Comparison of ENCODE assay signal across 31 cellular contexts in the genomic region with DNA sequence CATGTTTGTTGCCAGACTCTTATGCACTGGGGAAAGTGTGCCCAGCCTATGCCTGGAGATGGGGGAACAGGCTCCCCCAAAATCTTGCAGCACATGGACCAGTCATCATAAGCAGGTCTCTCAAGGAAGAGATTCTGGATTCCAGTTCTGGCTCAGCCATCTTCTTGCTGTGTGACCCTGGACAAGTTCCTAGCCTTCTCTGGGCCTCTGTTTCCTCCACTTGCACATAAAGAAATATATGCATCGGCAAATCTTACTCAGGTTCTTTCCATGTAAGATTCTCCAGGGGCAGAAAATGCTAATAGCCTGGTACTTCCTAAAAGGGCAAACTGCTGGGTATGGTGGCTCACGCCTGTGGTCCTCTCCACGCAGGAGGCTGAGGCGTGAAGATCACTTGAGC. TPM values are rescaled to one million over a fixed set of nuclear protein-coding genes. Genes with fewer than 3 reads are reported as not detected.
"Had no signal": no experiment of that assay in that cellular context is flagged by ENCODE, and none has a peak within 500 bp of the region (broad histone marks: within the 10 kb centered on the region; RNA-seq: fewer than 3 reads in every experiment).

No MANE protein-coding gene starts in this region.

- H2AFZ ChIP-seq: neural progenitor cell had no signal

- FAIRE-seq: islet of Langerhans, kidney, urothelium cell line had no signal

- H3K9me3 ChIP-seq: left lung, lower lobe of right lung, neutrophil, ovary, right atrium auricular region, suprapubic skin, thoracic aorta, tibial artery, upper lobe of right lung had no signal

- H3K9ac ChIP-seq: neural progenitor cell had no signal

- H3K27ac ChIP-seq: left lung, lower lobe of right lung, neural progenitor cell, neutrophil, ovary, right atrium auricular region, skin epidermis, suprapubic skin, thoracic aorta, tibial artery, upper lobe of right lung had no signal

- H3K27ac Mint-ChIP-seq: immature natural killer cell; nephron; neural progenitor cell; progenitor cell of endocrine pancreas; stimulated activated naive CD8-positive, alpha-beta T cell treated with anti-CD3 and anti-CD28 coated beads, Interleukin-15, Interleukin-2, amounts not matched to agents 100 ng/mL and 50 ng/mL, for 24 hours had no signal

- H3K4me3 Mint-ChIP-seq: immature natural killer cell; naive thymus-derived CD8-positive, alpha-beta T cell; nephron; neural progenitor cell; stimulated activated naive CD8-positive, alpha-beta T cell treated with anti-CD3 and anti-CD28 coated beads, Interleukin-15, Interleukin-2, amounts not matched to agents 100 ng/mL and 50 ng/mL, for 24 hours had no signal

- H3K9me3 Mint-ChIP-seq: immature natural killer cell; naive thymus-derived CD8-positive, alpha-beta T cell; nephron; neural progenitor cell; stimulated activated naive CD8-positive, alpha-beta T cell treated with anti-CD3 and anti-CD28 coated beads, Interleukin-15, Interleukin-2, amounts not matched to agents 100 ng/mL and 50 ng/mL, for 24 hours had no signal

- H3K4me2 ChIP-seq: neural progenitor cell had no signal

- H3K4me1 ChIP-seq: lower lobe of right lung, neural progenitor cell, suprapubic skin, tibial artery, upper lobe of right lung had no signal

- H3K36me3 Mint-ChIP-seq: neural progenitor cell had no signal

- H3K4me3 ChIP-seq: left lung, lower lobe of right lung, neural progenitor cell, ovary, right atrium auricular region, skin epidermis, suprapubic skin, thoracic aorta, tibial artery, upper lobe of right lung had no signal

- H3K36me3 ChIP-seq: neural progenitor cell, ovary had no signal

- ATAC-seq: left colon; left lung; lower lobe of right lung; naive thymus-derived CD8-positive, alpha-beta T cell; sciatic nerve; upper lobe of right lung had no signal

- DNase-seq: hypothalamus; immature natural killer cell; kidney; left colon; left lung; lower lobe of right lung; mammary epithelial cell; mesenchymal stem cell; naive thymus-derived CD8-positive, alpha-beta T cell; occipital lobe; ovary; stimulated activated CD4-positive, alpha-beta T cell treated with anti-CD3 and anti-CD28 coated beads, Interleukin-12 subunit alpha, Interleukin-12 subunit beta, amount 100 ng/mL, for 4 hours; stimulated activated CD4-positive, alpha-beta T cell treated with anti-CD3 and anti-CD28 coated beads, Interleukin-15, amount 100 ng/mL, for 24 hours; stimulated activated CD4-positive, alpha-beta T cell treated with anti-CD3 and anti-CD28 coated beads, Interleukin-2, amount 100 ng/mL, for 24 hours; stimulated activated CD4-positive, alpha-beta T cell treated with anti-CD3 and anti-CD28 coated beads, Interleukin-4, amount 100 ng/mL, for 1 hour; stimulated activated naive CD4-positive, alpha-beta T cell; tibial artery; trophoblast cell; upper lobe of right lung had no signal

- H3K27me3 Mint-ChIP-seq: naive thymus-derived CD8-positive, alpha-beta T cell; stimulated activated naive CD8-positive, alpha-beta T cell treated with anti-CD3 and anti-CD28 coated beads, Interleukin-15, Interleukin-2, amounts not matched to agents 100 ng/mL and 50 ng/mL, for 24 hours had no signal

- H3K4me1 Mint-ChIP-seq: nephron, neural progenitor cell had no signal

- H3K27me3 ChIP-seq: left lung, neural progenitor cell, neutrophil, ovary, right atrium auricular region, suprapubic skin, tibial artery, upper lobe of right lung had no signal

RNA-seq across cellular contexts. Expression of a gene that starts 32.8 kb away (rescaled TPM):
- total RNA-seq: progenitor cell of endocrine pancreas had no signal
